In genomic region chr3:181738551-181738950, GRCh38 we compare ENCODE assay signal across 34 cellular contexts. TPM values are rescaled to one million over a fixed set of nuclear protein-coding genes. Genes with fewer than 3 reads are reported as not detected.
"Had no signal": no experiment of that assay in that cellular context is flagged by ENCODE, and none has a peak within 500 bp of the region (broad histone marks: within the 10 kb centered on the region; RNA-seq: fewer than 3 reads in every experiment).

No MANE protein-coding gene starts in this region.

- H3K27ac ChIP-seq: ascending aorta, brain microvascular endothelial cell, coronary artery, gastroesophageal sphincter, heart right ventricle had no signal

- H3K27me3 Mint-ChIP-seq: activated CD4-positive, alpha-beta T cell treated with anti-CD3 and anti-CD28 coated beads, Interleukin-2, amount 10 ng/mL, durations not matched to agents 24 days and 14 days; activated CD8-positive, alpha-beta memory T cell treated with anti-CD3 and anti-CD28 coated beads, Interleukin-2, amount 10 ng/mL, durations not matched to agents 7 days and 5 days; activated naive CD8-positive, alpha-beta T cell treated with anti-CD3 and anti-CD28 coated beads, Interleukin-2, amount 10 ng/mL, durations not matched to agents 7 days and 5 days; central memory CD8-positive, alpha-beta T cell had no signal

- H3K36me3 ChIP-seq: ascending aorta, brain microvascular endothelial cell, gastroesophageal sphincter, heart right ventricle had no signal

- H3K4me1 ChIP-seq: ascending aorta, gastroesophageal sphincter, heart right ventricle had no signal

- H3K27me3 ChIP-seq: ascending aorta, brain microvascular endothelial cell, dorsolateral prefrontal cortex, gastroesophageal sphincter had no signal

- H3K27ac Mint-ChIP-seq: activated CD4-positive, alpha-beta memory T cell treated with anti-CD3 and anti-CD28 coated beads for 36 hours; activated CD4-positive, alpha-beta T cell treated with anti-CD3 and anti-CD28 coated beads for 36 hours; activated CD4-positive, alpha-beta T cell treated with anti-CD3 and anti-CD28 coated beads, Interleukin-2, amount 10 ng/mL, durations not matched to agents 24 days and 14 days; activated CD8-positive, alpha-beta memory T cell treated with anti-CD3 and anti-CD28 coated beads, Interleukin-2, amount 10 ng/mL, durations not matched to agents 7 days and 5 days; activated CD8-positive, alpha-beta T cell treated with anti-CD3 and anti-CD28 coated beads, Interleukin-2, amount 10 ng/mL, durations not matched to agents 7 days and 5 days; activated naive CD4-positive, alpha-beta T cell treated with anti-CD3 and anti-CD28 coated beads for 36 hours; activated naive CD4-positive, alpha-beta T cell treated with anti-CD3 and anti-CD28 coated beads, Interleukin-2, amount 50 U/mL, for 72 hours; activated naive CD8-positive, alpha-beta T cell treated with anti-CD3 and anti-CD28 coated beads, Interleukin-2, amount 10 ng/mL, durations not matched to agents 7 days and 5 days; activated T-helper 1 cell treated with anti-CD3 and anti-CD28 coated beads, Interleukin-12 subunit alpha, Interleukin-12 subunit beta, Interleukin-2, Interleukin-4 antibody, amounts not matched to agents 30 ng/mL and 10 ng/mL and 1 ng/mL, durations not matched to agents 14 hours and 24 hours and 36 hours; activated T-helper 2 cell treated with anti-CD3 and anti-CD28 coated beads, Interferon-gamma antibody, Interleukin-2, Interleukin-4, amounts not matched to agents 10 μg/mL and 5 μg/mL and 100 μg/mL, durations not matched to agents 14 hours and 24 hours and 36 hours; dendritic cell treated with granulocyte-macrophage colony-stimulating factor and Interleukin-4, amounts not matched to agents 40 ng/mL and 50 ng/mL, for 4 days; endodermal cell had no signal

- H3K4me1 Mint-ChIP-seq: activated CD4-positive, alpha-beta T cell treated with anti-CD3 and anti-CD28 coated beads for 36 hours; activated CD4-positive, alpha-beta T cell treated with anti-CD3 and anti-CD28 coated beads, Interleukin-2, amount 10 ng/mL, durations not matched to agents 24 days and 14 days; activated CD8-positive, alpha-beta memory T cell treated with anti-CD3 and anti-CD28 coated beads, Interleukin-2, amount 10 ng/mL, durations not matched to agents 7 days and 5 days; activated naive CD8-positive, alpha-beta T cell treated with anti-CD3 and anti-CD28 coated beads, Interleukin-2, amount 10 ng/mL, durations not matched to agents 7 days and 5 days; central memory CD8-positive, alpha-beta T cell had no signal

- DNase-seq: activated CD4-positive, alpha-beta memory T cell treated with anti-CD3 and anti-CD28 coated beads for 36 hours; activated CD4-positive, alpha-beta T cell treated with anti-CD3 and anti-CD28 coated beads for 36 hours; activated CD4-positive, alpha-beta T cell treated with anti-CD3 and anti-CD28 coated beads, Interleukin-2, amount 10 ng/mL, durations not matched to agents 24 days and 14 days; activated CD4-positive, CD25-positive, alpha-beta regulatory T cell; activated CD4-positive, CD25-positive, alpha-beta regulatory T cell treated with anti-CD3 and anti-CD28 coated beads, Interleukin-2, amount 50 U/mL, for 72 hours; activated CD8-positive, alpha-beta memory T cell treated with anti-CD3 and anti-CD28 coated beads, Interleukin-2, amount 10 ng/mL, durations not matched to agents 7 days and 5 days; activated CD8-positive, alpha-beta memory T cell treated with anti-CD3 and anti-CD28 coated beads, Interleukin-2, amount 50 U/mL, for 4 hours; activated CD8-positive, alpha-beta T cell treated with anti-CD3 and anti-CD28 coated beads, Interleukin-2, amount 10 ng/mL, durations not matched to agents 7 days and 5 days; activated effector memory CD4-positive, alpha-beta T cell treated with anti-CD3 and anti-CD28 coated beads, Interleukin-2, amount 50 U/mL, for 16 hours; activated naive CD4-positive, alpha-beta T cell treated with anti-CD3 and anti-CD28 coated beads for 36 hours; activated naive CD8-positive, alpha-beta T cell treated with anti-CD3 and anti-CD28 coated beads, Interleukin-2, amount 10 ng/mL, durations not matched to agents 7 days and 5 days; activated T-cell treated with anti-CD3 and anti-CD28 coated beads, Interleukin-2, amount 50 U/mL, for 1 hour; activated T-cell treated with anti-CD3 and anti-CD28 coated beads, Interleukin-2, amount 50 U/mL, for 48 hours; brain microvascular endothelial cell; dorsolateral prefrontal cortex; effector memory CD4-positive, alpha-beta T cell; endodermal cell; foreskin melanocyte; heart right ventricle; T-helper 2 cell had no signal

- ATAC-seq: activated CD4-positive, alpha-beta T cell treated with anti-CD3 and anti-CD28 coated beads for 36 hours; activated CD8-positive, alpha-beta memory T cell treated with anti-CD3 and anti-CD28 coated beads, Interleukin-2, amount 10 ng/mL, durations not matched to agents 7 days and 5 days; activated CD8-positive, alpha-beta T cell treated with anti-CD3 and anti-CD28 coated beads, Interleukin-2, amount 10 ng/mL, durations not matched to agents 7 days and 5 days; activated naive CD4-positive, alpha-beta T cell treated with anti-CD3 and anti-CD28 coated beads, Interleukin-2, amount 50 U/mL, for 72 hours; esophagus mucosa; gastroesophageal sphincter; heart right ventricle had no signal

- H3K4me3 Mint-ChIP-seq: activated CD4-positive, alpha-beta memory T cell treated with anti-CD3 and anti-CD28 coated beads for 36 hours; activated CD4-positive, alpha-beta T cell treated with anti-CD3 and anti-CD28 coated beads for 36 hours; activated CD4-positive, alpha-beta T cell treated with anti-CD3 and anti-CD28 coated beads, Interleukin-2, amount 10 ng/mL, durations not matched to agents 24 days and 14 days; activated CD8-positive, alpha-beta memory T cell treated with anti-CD3 and anti-CD28 coated beads, Interleukin-2, amount 10 ng/mL, durations not matched to agents 7 days and 5 days; activated CD8-positive, alpha-beta T cell treated with anti-CD3 and anti-CD28 coated beads, Interleukin-2, amount 10 ng/mL, durations not matched to agents 7 days and 5 days; activated naive CD4-positive, alpha-beta T cell treated with anti-CD3 and anti-CD28 coated beads for 36 hours; activated naive CD8-positive, alpha-beta T cell treated with anti-CD3 and anti-CD28 coated beads, Interleukin-2, amount 10 ng/mL, durations not matched to agents 7 days and 5 days; activated T-helper 1 cell treated with anti-CD3 and anti-CD28 coated beads, Interleukin-12 subunit alpha, Interleukin-12 subunit beta, Interleukin-2, Interleukin-4 antibody, amounts not matched to agents 30 ng/mL and 10 ng/mL and 1 ng/mL, durations not matched to agents 14 hours and 24 hours and 36 hours; central memory CD8-positive, alpha-beta T cell; dendritic cell treated with granulocyte-macrophage colony-stimulating factor and Interleukin-4, amounts not matched to agents 40 ng/mL and 50 ng/mL, for 4 days; endodermal cell had no signal

- H3K36me3 Mint-ChIP-seq: activated CD4-positive, alpha-beta memory T cell treated with anti-CD3 and anti-CD28 coated beads for 36 hours; activated CD8-positive, alpha-beta memory T cell treated with anti-CD3 and anti-CD28 coated beads, Interleukin-2, amount 10 ng/mL, durations not matched to agents 7 days and 5 days; activated naive CD4-positive, alpha-beta T cell treated with anti-CD3 and anti-CD28 coated beads, Interleukin-2, amount 50 U/mL, for 72 hours; activated naive CD8-positive, alpha-beta T cell treated with anti-CD3 and anti-CD28 coated beads, Interleukin-2, amount 10 ng/mL, durations not matched to agents 7 days and 5 days had no signal

- H3K9me3 ChIP-seq: ascending aorta, gastroesophageal sphincter, heart right ventricle had no signal

- H3K9me3 Mint-ChIP-seq: activated CD4-positive, alpha-beta memory T cell treated with anti-CD3 and anti-CD28 coated beads for 36 hours; activated CD4-positive, alpha-beta T cell treated with anti-CD3 and anti-CD28 coated beads, Interleukin-2, amount 10 ng/mL, durations not matched to agents 24 days and 14 days; activated naive CD4-positive, alpha-beta T cell treated with anti-CD3 and anti-CD28 coated beads for 36 hours; activated naive CD4-positive, alpha-beta T cell treated with anti-CD3 and anti-CD28 coated beads, Interleukin-2, amount 50 U/mL, for 72 hours; activated naive CD8-positive, alpha-beta T cell treated with anti-CD3 and anti-CD28 coated beads, Interleukin-2, amount 10 ng/mL, durations not matched to agents 7 days and 5 days; activated T-helper 1 cell treated with anti-CD3 and anti-CD28 coated beads, Interleukin-12 subunit alpha, Interleukin-12 subunit beta, Interleukin-2, Interleukin-4 antibody, amounts not matched to agents 30 ng/mL and 10 ng/mL and 1 ng/mL, durations not matched to agents 14 hours and 24 hours and 36 hours; activated T-helper 2 cell treated with anti-CD3 and anti-CD28 coated beads, Interferon-gamma antibody, Interleukin-2, Interleukin-4, amounts not matched to agents 10 μg/mL and 5 μg/mL and 100 μg/mL, durations not matched to agents 14 hours and 24 hours and 36 hours; central memory CD8-positive, alpha-beta T cell; dendritic cell treated with granulocyte-macrophage colony-stimulating factor and Interleukin-4, amounts not matched to agents 40 ng/mL and 50 ng/mL, for 4 days; endodermal cell had no signal

- H3K4me3 ChIP-seq: ascending aorta, coronary artery, gastroesophageal sphincter, heart right ventricle had no signal

RNA-seq across cellular contexts. Expression of gene SOX2, which starts 26.8 kb away (rescaled TPM):
- total RNA-seq: activated CD4-positive, alpha-beta memory T cell treated with anti-CD3 and anti-CD28 coated beads for 36 hours; activated CD4-positive, alpha-beta T cell treated with anti-CD3 and anti-CD28 coated beads for 36 hours; activated CD4-positive, alpha-beta T cell treated with anti-CD3 and anti-CD28 coated beads, Interleukin-2, amount 10 ng/mL, durations not matched to agents 24 days and 14 days; activated CD8-positive, alpha-beta memory T cell treated with anti-CD3 and anti-CD28 coated beads for 36 hours; activated CD8-positive, alpha-beta memory T cell treated with anti-CD3 and anti-CD28 coated beads, Interleukin-2, amount 10 ng/mL, durations not matched to agents 7 days and 5 days; activated CD8-positive, alpha-beta T cell treated with anti-CD3 and anti-CD28 coated beads, Interleukin-2, amount 10 ng/mL, durations not matched to agents 7 days and 5 days; activated naive CD4-positive, alpha-beta T cell treated with anti-CD3 and anti-CD28 coated beads for 36 hours; activated naive CD8-positive, alpha-beta T cell treated with anti-CD3 and anti-CD28 coated beads, Interleukin-2, amount 10 ng/mL, durations not matched to agents 7 days and 5 days; activated T-helper 2 cell treated with anti-CD3 and anti-CD28 coated beads, Interferon-gamma antibody, Interleukin-2, Interleukin-4, amounts not matched to agents 10 μg/mL and 5 μg/mL and 100 μg/mL, durations not matched to agents 14 hours and 24 hours and 36 hours; cardiac septum; epithelial cell of proximal tubule; glomerular endothelial cell; T-helper 1 cell treated with Interleukin-12 subunit alpha and Interleukin-12 subunit beta and Interleukin-4 antibody, amounts not matched to agents 30 ng/mL and 1 ng/mL, for 36 hours had no signal
